In the genomic region with DNA sequence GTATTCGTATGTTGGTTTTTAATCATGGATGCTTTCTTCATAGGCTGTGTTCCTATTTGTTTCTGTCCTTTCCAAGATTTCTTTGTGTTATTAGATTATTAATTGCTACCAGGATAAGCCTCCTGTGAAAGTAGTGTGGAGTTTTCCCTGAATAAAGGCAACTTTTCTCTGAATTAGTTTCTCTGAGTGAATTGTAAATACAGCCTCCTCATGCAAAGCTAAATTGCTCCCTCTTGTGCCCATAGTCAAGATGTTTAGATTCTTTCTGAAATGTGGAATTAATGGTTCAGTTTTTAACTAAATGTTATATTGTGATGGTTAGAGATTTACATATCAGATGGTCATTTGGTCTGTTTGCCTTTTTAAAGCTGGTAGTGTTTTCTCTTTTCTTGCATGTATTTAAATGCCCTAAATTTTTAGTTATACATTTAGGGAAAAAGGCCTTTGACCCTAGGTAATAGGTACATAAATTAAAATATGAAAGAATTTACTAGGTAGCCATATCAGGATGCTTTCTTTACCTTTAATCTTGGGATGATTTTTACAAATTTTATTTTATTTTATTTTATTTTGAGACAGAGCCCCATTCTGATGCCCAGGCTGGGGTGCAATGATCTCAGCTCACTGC, we compare ENCODE assay signal across 8 cellular contexts. TPM values are rescaled to one million over a fixed set of nuclear protein-coding genes. Genes with fewer than 3 reads are reported as not detected.
DNase-seq lines count a peak whose midpoint lies in the region; ATAC-seq and TF ChIP-seq lines count a peak whose summit lies in the region.

No MANE protein-coding gene starts in this region.

- H3K36me3 ChIP-seq in mammary epithelial cell (ENCODE audit: insufficient read depth, low read length) (peaks cover 22% of the 10 kb centered on the region), liver (ENCODE audit: control insufficient read depth in 4 of 4, insufficient read depth in 3 of 4, low read depth in 1 of 4, low read length in 3 of 4) (peaks cover 2 to 16% (median 15%) of the 10 kb centered on the region in 4 donors)

- H3K27ac ChIP-seq in mammary epithelial cell (ENCODE audit: insufficient read depth, low read depth, low read length), result no peak overlapping the region
- H3K27ac ChIP-seq in liver (ENCODE audit: low read depth in 1 of 2, low read length in 2 of 2), result no peak overlapping the region

- H3K4me1 ChIP-seq in mammary epithelial cell (ENCODE audit: insufficient read depth, low read length) (no peaks in the 10 kb centered on the region), liver (ENCODE audit: control insufficient read depth in 4 of 4, insufficient read depth in 4 of 4, low read length in 3 of 4) (no peaks in the 10 kb centered on the region)

- H3K9ac ChIP-seq in mammary epithelial cell (ENCODE audit: insufficient read depth, low read length) (no peak overlapping the region), liver (ENCODE audit: low read depth in 1 of 2, low read length in 2 of 2) (no peak overlapping the region)

- H2AFZ ChIP-seq in mammary epithelial cell (ENCODE audit: low read depth, low read length), result no peak overlapping the region

- H3K79me2 ChIP-seq in mammary epithelial cell (ENCODE audit: insufficient read depth, low read length), result peaks cover 12% of the 10 kb centered on the region

- no TSS peak for BruUV-seq in mammary epithelial cell (replicated peaks; lab: Mats Ljungman, UMichigan)

- peak; percentile 41 for TF ChIP-seq CTCF in HFF-Myc (IDR thresholded peaks at IDR 0.05; ENCODE audit: low read depth, low read length, missing control alignments)
- TF ChIP-seq CTCF in mammary epithelial cell (conservative IDR thresholded peaks at IDR 0.05 in 1 of 2, IDR thresholded peaks at IDR 0.05 in 1 of 2; ENCODE audit: extremely low read depth in 1 of 2, insufficient read depth in 1 of 2, low read depth in 1 of 2, low read length in 2 of 2), result peak; percentile 31 to 64
- peak; percentile 65 for TF ChIP-seq CTCF in liver (IDR thresholded peaks at IDR 0.05; ENCODE audit: low read depth, low read length, missing input control)

- TF ChIP-seq RAD21 in liver (IDR thresholded peaks at IDR 0.05), result peak; percentile 97

- H3K9me3 ChIP-seq in mammary epithelial cell (replicated peaks; ENCODE audit: insufficient read depth, low read length), result no peaks in the 10 kb centered on the region
- no peaks in the 10 kb centered on the region for H3K9me3 ChIP-seq in liver (ENCODE audit: control insufficient read depth in 4 of 4, low read length in 3 of 4)

- CTCF ChIA-PET in mammary epithelial cell (lab: Charles Lee; ENCODE audit: low non-redundant PET), result interaction anchor here (0.6 to 0.7 kb wide), 2 partner anchors 167 to 709 kb away, joined by 3 to 4 read pairs; no protein-coding TSS in a partner anchor

- in situ Hi-C loops in mammary epithelial cell (cut with MboI; ENCODE audit: low sequenced_read_pairs in 2 of 2), result no loop called here

- no peak overlapping the region for H3K4me2 ChIP-seq in mammary epithelial cell (ENCODE audit: insufficient read depth, low read depth, low read length)

- H4K20me1 ChIP-seq in mammary epithelial cell (ENCODE audit: insufficient read depth, low read length), result no peaks in the 10 kb centered on the region

- H3K27me3 ChIP-seq in mammary epithelial cell (ENCODE audit: insufficient read depth, low read length) (no peaks in the 10 kb centered on the region), liver (ENCODE audit: control insufficient read depth in 4 of 4, insufficient read depth in 4 of 4, low read length in 3 of 4) (no peaks in the 10 kb centered on the region)

- no peak for ATAC-seq in GM19328 (IDR thresholded peaks at IDR 0.05; ENCODE audit: unreplicated experiment)

- dilution Hi-C loops in mammary epithelial cell (cut with HindIII; ENCODE audit: low sequenced_read_pairs), result no loop called here

- DNase-seq in DMS53 (lab: John Stamatoyannopoulos, UW) (peak; percentile 85), HFF-Myc (ENCODE audit: extremely low read depth, low read depth) (peak; percentile 38), NCI-H69 (lab: John Stamatoyannopoulos, UW) (peak; percentile 79), mammary epithelial cell (peak; percentile 23)
- no peak for DNase-seq in stimulated activated CD4-positive, alpha-beta T cell treated with anti-CD3 and anti-CD28 coated beads, Interleukin-15, amount 100 ng/mL, for 24 hours
- no peak for DNase-seq in NK-92 treated with Interleukin-12 subunit alpha and Interleukin-12 subunit beta, amount 100 ng/mL, for 24 hours (lab: John Stamatoyannopoulos, UW)

- intact Hi-C loops in mammary epithelial cell (cut with micrococcal nuclease), result loop anchor here (1.0 to 2.0 kb wide), 4 partner anchors 48 to 163 kb away; no protein-coding TSS in a partner anchor

- H3K4me3 ChIP-seq in HFF-Myc (replicated peaks; ENCODE audit: low read depth, low read length) (no peak overlapping the region), mammary epithelial cell (replicated peaks in 1 of 3; ENCODE audit: insufficient read depth in 1 of 3, low read depth in 2 of 3, low read length in 3 of 3) (no peak overlapping the region), liver (ENCODE audit: low read depth in 1 of 3, low read length in 3 of 3) (no peak overlapping the region)

- 100% methylated on average over 1 of the region's 1 CpG for WGBS in mammary epithelial cell (ENCODE audit: low coverage, missing lambda C conversion rate)
- 96% methylated on average over 1 of the region's 1 CpG for WGBS in liver

TF ChIP-seq in liver, 16 proteins besides CTCF, POLR2A, EP300 and RAD21:
- TF ChIP-seq, protein P1, sequence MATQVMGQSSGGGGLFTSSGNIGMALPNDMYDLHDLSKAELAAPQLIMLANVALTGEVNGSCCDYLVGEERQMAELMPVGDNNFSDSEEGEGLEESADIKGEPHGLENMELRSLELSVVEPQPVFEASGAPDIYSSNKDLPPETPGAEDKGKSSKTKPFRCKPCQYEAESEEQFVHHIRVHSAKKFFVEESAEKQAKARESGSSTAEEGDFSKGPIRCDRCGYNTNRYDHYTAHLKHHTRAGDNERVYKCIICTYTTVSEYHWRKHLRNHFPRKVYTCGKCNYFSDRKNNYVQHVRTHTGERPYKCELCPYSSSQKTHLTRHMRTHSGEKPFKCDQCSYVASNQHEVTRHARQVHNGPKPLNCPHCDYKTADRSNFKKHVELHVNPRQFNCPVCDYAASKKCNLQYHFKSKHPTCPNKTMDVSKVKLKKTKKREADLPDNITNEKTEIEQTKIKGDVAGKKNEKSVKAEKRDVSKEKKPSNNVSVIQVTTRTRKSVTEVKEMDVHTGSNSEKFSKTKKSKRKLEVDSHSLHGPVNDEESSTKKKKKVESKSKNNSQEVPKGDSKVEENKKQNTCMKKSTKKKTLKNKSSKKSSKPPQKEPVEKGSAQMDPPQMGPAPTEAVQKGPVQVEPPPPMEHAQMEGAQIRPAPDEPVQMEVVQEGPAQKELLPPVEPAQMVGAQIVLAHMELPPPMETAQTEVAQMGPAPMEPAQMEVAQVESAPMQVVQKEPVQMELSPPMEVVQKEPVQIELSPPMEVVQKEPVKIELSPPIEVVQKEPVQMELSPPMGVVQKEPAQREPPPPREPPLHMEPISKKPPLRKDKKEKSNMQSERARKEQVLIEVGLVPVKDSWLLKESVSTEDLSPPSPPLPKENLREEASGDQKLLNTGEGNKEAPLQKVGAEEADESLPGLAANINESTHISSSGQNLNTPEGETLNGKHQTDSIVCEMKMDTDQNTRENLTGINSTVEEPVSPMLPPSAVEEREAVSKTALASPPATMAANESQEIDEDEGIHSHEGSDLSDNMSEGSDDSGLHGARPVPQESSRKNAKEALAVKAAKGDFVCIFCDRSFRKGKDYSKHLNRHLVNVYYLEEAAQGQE (IDR thresholded peaks at IDR 0.05), result no peak
- peak; percentile 80 for TF ChIP-seq FOXA1 (IDR thresholded peaks at IDR 0.05)
- peak; percentile 88 for TF ChIP-seq FOXA2 (IDR thresholded peaks at IDR 0.05)

RNA-seq across cellular contexts. Expression of a gene that starts 8.9 kb away (rescaled TPM):
- total RNA-seq in mammary epithelial cell (10 to 100 TPM; 17.0 to 18.0 TPM), liver (10 to 100 TPM; 10.4 to 11.6 TPM)
- polyA plus RNA-seq in mammary epithelial cell (6.4 TPM), liver (1 to 10 TPM; 1.9 to 2.8 TPM)
- 15.2 TPM for polyA minus RNA-seq in mammary epithelial cell

RNA-seq across cellular contexts. Expression of a gene that starts 9.4 kb away (rescaled TPM):
- total RNA-seq in mammary epithelial cell, result 10 to 100 TPM; 46.2 TPM
- polyA plus RNA-seq in mammary epithelial cell, result 31.5 TPM
- 6.3 TPM for polyA minus RNA-seq in mammary epithelial cell
- 10 to 100 TPM in 1 of 2 donors, 1 to 10 TPM in 1; 5.4 to 10.5 TPM for total RNA-seq in liver
- 1 to 10 TPM; 4.7 to 7.1 TPM for polyA plus RNA-seq in liver

Comparison
In these comparisons a context has a peak if more than half of its experiments do, and no peak if none do; other contexts are left out.
1. DNase-seq: peak in DMS53 (single experiment), HFF-Myc (single experiment), NCI-H69 (single experiment) and mammary epithelial cell (single experiment); none in stimulated activated CD4-positive, alpha-beta T cell treated with anti-CD3 and anti-CD28 coated beads, Interleukin-15, amount 100 ng/mL, for 24 hours (single experiment) and NK-92 treated with Interleukin-12 subunit alpha and Interleukin-12 subunit beta, amount 100 ng/mL, for 24 hours (single experiment).
2. RNA of a gene that starts 9.4 kb away (total RNA-seq): 46.2 TPM in mammary epithelial cell; 5.4 to 10.5 TPM in liver; every median in the first group is over 4 times any median in the second.
3. Peak in every context shown above with its lines, with median percentiles within 50 percentile points of each other: CTCF ChIP-seq.